In genomic region chr2:85263591-85263990, GRCh38 we compare ENCODE assay signal across 17 cellular contexts.
DNase-seq lines count a peak whose midpoint lies in the region; ATAC-seq and TF ChIP-seq lines count a peak whose summit lies in the region.
"Had no signal": no experiment of that assay in that cellular context is flagged by ENCODE, and none has a peak within 500 bp of the region (broad histone marks: within the 10 kb centered on the region; RNA-seq: fewer than 3 reads in every experiment).

No MANE protein-coding gene starts in this region.

- H3K4me3 ChIP-seq in Panc1 (ENCODE audit: low read depth in 2 of 2, low read length in 2 of 2), result no peak overlapping the region
- no peak overlapping the region for H3K4me3 ChIP-seq in endodermal cell (ENCODE audit: low read length)
- H3K4me3 ChIP-seq in neural progenitor cell, result no peak overlapping the region
- H3K4me3 ChIP-seq in osteoblast (ENCODE audit: insufficient read depth, low read length), result no peak overlapping the region
- H3K4me3 ChIP-seq: K562 had no signal

- H3K4me3 Mint-ChIP-seq in endodermal cell (no peak overlapping the region), neural progenitor cell (peak overlapping the region; percentile 13)

- intact Hi-C loops in Panc1 (cut with micrococcal nuclease; ENCODE audit: unreplicated experiment), result no loop called here

- H3K79me2 ChIP-seq in neural progenitor cell (ENCODE audit: low read depth) (peaks cover 22% of the 10 kb centered on the region), osteoblast (ENCODE audit: insufficient read depth, low read length) (peaks cover 25% of the 10 kb centered on the region)

- ATAC-seq in Panc1 (no peak), GM21515 (IDR thresholded peaks at IDR 0.05; ENCODE audit: unreplicated experiment) (no peak)
- ATAC-seq: HCT116, K562, PC-3 had no signal

- H2AFZ ChIP-seq in neural progenitor cell (replicated peaks), result no peak overlapping the region
- H2AFZ ChIP-seq in osteoblast (ENCODE audit: low read length), result no peak overlapping the region

- no peak for TF ChIP-seq CTCF in Panc1 (IDR thresholded peaks at IDR 0.05)
- TF ChIP-seq CTCF in endodermal cell (conservative IDR thresholded peaks at IDR 0.05), result no peak
- TF ChIP-seq CTCF in neural progenitor cell (IDR thresholded peaks at IDR 0.05), result no peak
- TF ChIP-seq CTCF in osteoblast (IDR thresholded peaks at IDR 0.05; ENCODE audit: extremely low read depth, low read depth, low read length), result no peak

- no peaks in the 10 kb centered on the region for H3K9me3 Mint-ChIP-seq in endodermal cell
- peaks cover 3% of the 10 kb centered on the region for H3K9me3 Mint-ChIP-seq in neural progenitor cell

- no peak overlapping the region for H3K9ac ChIP-seq in endodermal cell (ENCODE audit: extremely low read depth, low read length, poor library complexity, severe bottlenecking)
- no peak overlapping the region for H3K9ac ChIP-seq in neural progenitor cell
- H3K9ac ChIP-seq: SK-N-SH had no signal

- in situ Hi-C loops in Panc1 (cut with HindIII; ENCODE audit: low pct_unique_long_range_greater_than_20kb, low sequenced_read_pairs), result no loop called here

- H3F3A ChIP-seq in neural progenitor cell (ENCODE audit: low read depth), result peaks cover 24% of the 10 kb centered on the region

- H3K36me3 Mint-ChIP-seq in endodermal cell (ENCODE audit: low read depth) (peaks cover 41% of the 10 kb centered on the region), neural progenitor cell (peaks cover 18% of the 10 kb centered on the region)

- CTCF ChIA-PET in Panc1 (lab: Charles Lee), result no interaction called here

- WGBS in endodermal cell (ENCODE audit: insufficient coverage in 1 of 2, insufficient read length in 1 of 2), 2 experiments, result 94 to 98% methylated on average over 8 of the region's 8 CpGs

- H3K9me3 ChIP-seq in Panc1 (ENCODE audit: control insufficient read depth, insufficient read depth, low read depth, low read length), result no peaks in the 10 kb centered on the region
- no peaks in the 10 kb centered on the region for H3K9me3 ChIP-seq in endodermal cell (ENCODE audit: control insufficient read depth, low read length)
- H3K9me3 ChIP-seq in neural progenitor cell (ENCODE audit: low read depth), result no peaks in the 10 kb centered on the region
- no peaks in the 10 kb centered on the region for H3K9me3 ChIP-seq in osteoblast (ENCODE audit: low read depth, low read length)
- H3K9me3 ChIP-seq: SK-N-SH had no signal

- H3K27ac Mint-ChIP-seq in endodermal cell, result peak overlapping the region; percentile 70
- no peak overlapping the region for H3K27ac Mint-ChIP-seq in neural progenitor cell

- H3K4me2 ChIP-seq in neural progenitor cell (no peak overlapping the region), osteoblast (ENCODE audit: insufficient read depth, low read length) (no peak overlapping the region)
- H3K4me2 ChIP-seq: SK-N-SH had no signal

- POLR2A ChIA-PET in Panc1 (lab: Charles Lee), result no interaction called here

- H3K27me3 Mint-ChIP-seq in endodermal cell (ENCODE audit: insufficient read depth), result no peaks in the 10 kb centered on the region
- peaks cover 3% of the 10 kb centered on the region for H3K27me3 Mint-ChIP-seq in neural progenitor cell (ENCODE audit: insufficient read depth, low read depth)

- TSS peak; percentile 48 for BruUV-seq in Panc1 (replicated peaks; lab: Mats Ljungman, UMichigan)

- peak overlapping the region; percentile 31; the same call in 1 of the 2 replicates for H3K27ac ChIP-seq in Panc1 (ENCODE audit: low read length)
- no peak overlapping the region for H3K27ac ChIP-seq in endodermal cell (ENCODE audit: low read depth, low read length)
- H3K27ac ChIP-seq in neural progenitor cell, result no peak overlapping the region
- H3K27ac ChIP-seq in osteoblast (ENCODE audit: low read depth, low read length), result no peak overlapping the region

- DNase-seq in Panc1 (ENCODE audit: low read depth, low spot score), result no peak
- DNase-seq in endodermal cell, result no peak
- no peak for DNase-seq in neural progenitor cell (ENCODE audit: low spot score)
- DNase-seq in SHP77 (lab: John Stamatoyannopoulos, UW), result no peak
- no peak for DNase-seq in osteoblast (ENCODE audit: insufficient read length, low spot score, missing footprints)
- no peak for DNase-seq in occipital lobe (lab: John Stamatoyannopoulos, UW)
- DNase-seq: MV-4-11, NCI-H1417, NCI-H1930, NCI-H2171, NCI-H446 treated with DMSO at 0.1 percent for 48 hours, NCI-H774, PC-3, SK-N-SH had no signal

- H3K36me3 ChIP-seq in Panc1 (ENCODE audit: control insufficient read depth, insufficient read depth, low read length), result no peaks in the 10 kb centered on the region
- H3K36me3 ChIP-seq in endodermal cell (ENCODE audit: control insufficient read depth, insufficient read depth, low read length), result peaks cover 14% of the 10 kb centered on the region
- H3K36me3 ChIP-seq in neural progenitor cell, result no peaks in the 10 kb centered on the region
- no peaks in the 10 kb centered on the region for H3K36me3 ChIP-seq in osteoblast (ENCODE audit: insufficient read depth, low read length)

- H3K27me3 ChIP-seq in Panc1 (ENCODE audit: control insufficient read depth, insufficient read depth, low read length), result no peaks in the 10 kb centered on the region
- H3K27me3 ChIP-seq in endodermal cell (ENCODE audit: control insufficient read depth, insufficient read depth, low read length, poor library complexity, severe bottlenecking), result no peaks in the 10 kb centered on the region
- no peaks in the 10 kb centered on the region for H3K27me3 ChIP-seq in neural progenitor cell
- no peaks in the 10 kb centered on the region for H3K27me3 ChIP-seq in osteoblast (ENCODE audit: insufficient read depth, low read length)

- H3K4me1 Mint-ChIP-seq in endodermal cell (peaks cover 59% of the 10 kb centered on the region), neural progenitor cell (peaks cover 44% of the 10 kb centered on the region)

- H3K4me1 ChIP-seq in Panc1 (ENCODE audit: control insufficient read depth, insufficient read depth, low read length) (peaks cover 43% of the 10 kb centered on the region), endodermal cell (ENCODE audit: control insufficient read depth, insufficient read depth, low read length) (peaks cover 18% of the 10 kb centered on the region), neural progenitor cell (peaks cover 62% of the 10 kb centered on the region), osteoblast (ENCODE audit: insufficient read depth, low read length) (peaks cover 39% of the 10 kb centered on the region)

- H4K20me1 ChIP-seq in neural progenitor cell (ENCODE audit: low read depth) (no peaks in the 10 kb centered on the region), osteoblast (ENCODE audit: insufficient read depth, low read length) (no peaks in the 10 kb centered on the region)
